In genomic region chr17:72466199-72466598, GRCh38 we compare ENCODE assay signal across 8 cellular contexts.
DNase-seq lines count a peak whose midpoint lies in the region; ATAC-seq and TF ChIP-seq lines count a peak whose summit lies in the region.

No MANE protein-coding gene starts in this region.

- H3K79me2 ChIP-seq in KMS-11 (ENCODE audit: insufficient read depth, low read depth) = peaks cover 45% of the 10 kb centered on the region; the same call in 1 of the 2 replicates

- TF ChIP-seq CTCF in KMS-11 (conservative IDR thresholded peaks at IDR 0.05; ENCODE audit: low read depth, low read length) = no peak
- TF ChIP-seq CTCF in fibroblast of villous mesenchyme (IDR thresholded peaks at IDR 0.05; ENCODE audit: insufficient read depth, low read depth, low read length) = no peak

- H3K27ac ChIP-seq in KMS-11 (peak overlapping the region; percentile 25; the same call in 1 of the 2 replicates), substantia nigra (ENCODE audit: low read depth, low read length, poor library complexity, severe bottlenecking) (no peak overlapping the region)

- no peak overlapping the region for H3K4me3 ChIP-seq in KMS-11 (IDR thresholded peaks at IDR 0.05; ENCODE audit: insufficient read depth, low read depth, low read length)
- no peak overlapping the region for H3K4me3 ChIP-seq in fibroblast of villous mesenchyme (ENCODE audit: low read depth, low read length)

- in situ Hi-C loops in Caki2 (cut with HindIII; ENCODE audit: low pct_unique_long_range_greater_than_20kb, low sequenced_read_pairs) = no loop called here

- peak overlapping the region; percentile 69 for H3K4me2 ChIP-seq in KMS-11

- no peak overlapping the region for H2AFZ ChIP-seq in KMS-11 (ENCODE audit: low read depth)

- peak; percentile 73 for DNase-seq in Caki2 (ENCODE audit: low read depth)
- DNase-seq in fibroblast of villous mesenchyme (ENCODE audit: low read depth) = peak; percentile 71
- DNase-seq in GDM1 (lab: John Stamatoyannopoulos, UW) = no peak
- no peak for DNase-seq in NCI-H2196 treated with DMSO at 0.1 percent for 48 hours (lab: John Stamatoyannopoulos, UW; ENCODE audit: unreplicated experiment)
- no peak for DNase-seq in substantia nigra (lab: John Stamatoyannopoulos, UW)
- no peak for DNase-seq in HT-29 (ENCODE audit: low spot score)

- peaks cover 48% of the 10 kb centered on the region for H3K4me1 ChIP-seq in KMS-11 (ENCODE audit: low read depth, poor library complexity, severe bottlenecking)

- peaks cover 5% of the 10 kb centered on the region; the same call in 1 of the 2 replicates for H4K20me1 ChIP-seq in KMS-11 (ENCODE audit: insufficient read depth)

- peak overlapping the region; percentile 1; the same call in 1 of the 2 replicates for H3K9ac ChIP-seq in KMS-11

- H3K36me3 ChIP-seq in KMS-11 (ENCODE audit: insufficient read depth) = no peaks in the 10 kb centered on the region

- peak; percentile 70 for ATAC-seq in GM21717 (IDR thresholded peaks at IDR 0.05; ENCODE audit: unreplicated experiment)

- no peaks in the 10 kb centered on the region for H3K27me3 ChIP-seq in KMS-11 (ENCODE audit: insufficient read depth, low read depth)

Comparison
In these comparisons a context has a peak if more than half of its experiments do, and no peak if none do; other contexts are left out.
1. DNase-seq: peak in Caki2 (single experiment) and fibroblast of villous mesenchyme (single experiment); none in GDM1 (single experiment), NCI-H2196 treated with DMSO at 0.1 percent for 48 hours (single experiment), substantia nigra (0 of 49) and HT-29 (single experiment).